ENCODE assay signal across 9 cellular contexts in genomic region chr10:52314822-52315552, GRCh38. TPM values are rescaled to one million over a fixed set of nuclear protein-coding genes. Genes with fewer than 3 reads are reported as not detected.
DNase-seq lines count a peak whose midpoint lies in the region; ATAC-seq, FAIRE-seq and TF ChIP-seq lines count a peak whose summit lies in the region.
"Had no signal": no experiment of that assay in that cellular context is flagged by ENCODE, and none has a peak within 500 bp of the region (broad histone marks: within the 10 kb centered on the region; RNA-seq: fewer than 3 reads in every experiment).

No MANE protein-coding gene starts in this region.

- H3K36me3 Mint-ChIP-seq in T-helper 17 cell (ENCODE audit: low read depth) = peaks cover 2% of the 10 kb centered on the region

- H3K27me3 Mint-ChIP-seq in T-helper 17 cell = peaks cover 44% of the 10 kb centered on the region

- intact Hi-C loops in left ventricle myocardium superior (cut with micrococcal nuclease) = no loop called here

- DNase-seq in T-helper 17 cell = no peak
- peak; percentile 26 for DNase-seq in left ventricle myocardium superior
- no peak for DNase-seq in retinal pigment epithelial cell (ENCODE audit: low read depth)
- DNase-seq in NCI-H1417 treated with DMSO at 0.1 percent for 48 hours (lab: John Stamatoyannopoulos, UW) = no peak
- DNase-seq in SKM-1 treated with dmso at 0.1 percent for 144 hours (lab: John Stamatoyannopoulos, UW; ENCODE audit: unreplicated experiment) = no peak
- DNase-seq in NCI-H1105 treated with DMSO at 0.1 percent for 48 hours (lab: John Stamatoyannopoulos, UW) = no peak
- DNase-seq in RCC 7860 (ENCODE audit: low spot score) = no peak

- H3K4me3 ChIP-seq in retinal pigment epithelial cell (ENCODE audit: low read length) = peak overlapping the region; percentile 81

- H3K9me3 ChIP-seq in T-helper 17 cell (ENCODE audit: control insufficient read depth, low read length, poor library complexity, severe bottlenecking) = no peaks in the 10 kb centered on the region

- peaks cover 10% of the 10 kb centered on the region for H3K4me1 Mint-ChIP-seq in T-helper 17 cell

- ATAC-seq in GM19351 (IDR thresholded peaks at IDR 0.05; ENCODE audit: unreplicated experiment) = peak; percentile 15
- peak; percentile 14 for ATAC-seq in T-helper 17 cell
- peak; percentile 36 for ATAC-seq in left ventricle myocardium superior

- peak overlapping the region; percentile 73 for H3K4me3 Mint-ChIP-seq in T-helper 17 cell

- no peak overlapping the region for H3K27ac Mint-ChIP-seq in T-helper 17 cell

- no peak for TF ChIP-seq CTCF in retinal pigment epithelial cell (conservative IDR thresholded peaks at IDR 0.05; ENCODE audit: low read depth, low read length)

- FAIRE-seq in RCC 7860 (lab: Jason Lieb, UNC) = no peak
- FAIRE-seq: colon had no signal

RNA-seq across cellular contexts. Expression of gene DKK1, which starts 0.9 kb away (rescaled TPM):
- not detected for total RNA-seq in T-helper 17 cell
- total RNA-seq in left ventricle myocardium superior = not detected
